Comparison of ENCODE assay signal across 25 cellular contexts in the genomic region with DNA sequence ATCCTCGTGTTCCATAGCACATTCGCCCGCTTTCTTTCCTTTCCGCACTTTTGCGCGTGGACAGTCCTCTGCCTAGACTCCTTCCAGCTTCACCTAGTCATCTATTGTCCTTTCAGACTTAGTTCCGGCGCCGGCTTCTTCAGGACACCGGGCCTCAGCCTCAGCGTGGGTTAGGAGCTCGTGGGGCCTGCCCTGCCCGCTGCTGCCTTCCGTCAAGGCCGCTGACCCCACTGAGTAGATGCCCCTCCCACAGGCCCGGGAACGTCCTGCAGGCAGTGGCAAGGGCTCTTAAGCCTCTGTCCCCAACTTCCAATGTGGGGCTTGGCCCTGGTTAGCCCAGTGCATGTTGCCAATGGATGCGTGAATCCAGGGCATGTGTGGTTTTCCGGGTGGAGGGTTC. TPM values are rescaled to one million over a fixed set of nuclear protein-coding genes. Genes with fewer than 3 reads are reported as not detected.
A peak's percentile ranks its signal among the peaks of the same experiment; 100 is the strongest.
DNase-seq lines count a peak whose midpoint lies in the region; ATAC-seq and TF ChIP-seq lines count a peak whose summit lies in the region.
"Had no signal": no experiment of that assay in that cellular context is flagged by ENCODE, and none has a peak within 500 bp of the region (broad histone marks: within the 10 kb centered on the region; RNA-seq: fewer than 3 reads in every experiment).

No MANE protein-coding gene starts in this region.

- H3K4me3 ChIP-seq in adipocyte (ENCODE audit: low read length) (peak overlapping the region; percentile 66), iPS-18a (ENCODE audit: low read length) (peak overlapping the region; percentile 35), trophoblast cell (ENCODE audit: low read depth, low read length) (no peak overlapping the region), uterus (no peak overlapping the region), left lung (no peak overlapping the region)
- H3K4me3 ChIP-seq: BLaER1, PC-9 had no signal

- no peak overlapping the region for H3K23ac ChIP-seq in trophoblast cell (ENCODE audit: low read length)

- H3K4me2 ChIP-seq in trophoblast cell (ENCODE audit: low read length) = peak overlapping the region; percentile 44
- H3K4me2 ChIP-seq: BLaER1, PC-9 had no signal

- intact Hi-C loops in uterus (cut with DNase I; ENCODE audit: low total_unique reads) (no loop called here), left lung (cut with DNase I) (no loop called here)
- intact Hi-C loops in CD4-positive, alpha-beta T cell (cut with DNase I, micrococcal nuclease) = loop anchor here in 1 of 2 experiments (5.0 kb wide), 1 partner anchor 193 kb away; no protein-coding TSS in a partner anchor

- no peak overlapping the region for H2AFZ ChIP-seq in trophoblast cell (ENCODE audit: insufficient read depth, low read length, poor library complexity)
- H2AFZ ChIP-seq: PC-9 had no signal

- no peak overlapping the region for H4K8ac ChIP-seq in trophoblast cell (ENCODE audit: low read depth, low read length)

- POLR2A ChIA-PET in GM10248 (lab: Yijun Ruan, JAX) = no interaction called here
- POLR2A ChIA-PET in CD4-positive, alpha-beta T cell (lab: Charles Lee) = no interaction called here

- H3K4me1 ChIP-seq in adipocyte (ENCODE audit: control insufficient read depth, insufficient read depth, low read length) (no peaks in the 10 kb centered on the region), iPS-18a (ENCODE audit: control insufficient read depth, low read depth, low read length) (peaks cover 6% of the 10 kb centered on the region), trophoblast cell (ENCODE audit: control insufficient read depth in 1 of 2, insufficient read depth in 2 of 2, low read length in 2 of 2) (peaks cover 0 to 4% of the 10 kb centered on the region in 2 experiments), uterus (peaks cover 0 to 3% of the 10 kb centered on the region in 2 donors), left lung (no peaks in the 10 kb centered on the region)
- H3K4me1 ChIP-seq: Caco-2 had no signal

- no peaks in the 10 kb centered on the region for H3K36me3 ChIP-seq in adipocyte (ENCODE audit: control insufficient read depth, insufficient read depth, low read length, severe bottlenecking)
- no peaks in the 10 kb centered on the region for H3K36me3 ChIP-seq in iPS-18a (ENCODE audit: control insufficient read depth, low read depth, low read length)
- no peaks in the 10 kb centered on the region for H3K36me3 ChIP-seq in trophoblast cell (ENCODE audit: control insufficient read depth in 1 of 2, insufficient read depth in 2 of 2, low read length in 2 of 2)
- no peaks in the 10 kb centered on the region for H3K36me3 ChIP-seq in uterus
- H3K36me3 ChIP-seq in left lung = no peaks in the 10 kb centered on the region
- H3K36me3 ChIP-seq: BLaER1, esophagus squamous epithelium, tibial nerve had no signal

- no peak overlapping the region for H4K12ac ChIP-seq in trophoblast cell (ENCODE audit: low read depth, low read length)

- H3K27ac Mint-ChIP-seq in CD4-positive, alpha-beta T cell = no peak overlapping the region
- H3K27ac Mint-ChIP-seq: activated naive CD4-positive, alpha-beta T cell treated with anti-CD3 and anti-CD28 coated beads, Interleukin-2, amount 50 U/mL, for 24 hours; activated T-cell treated with anti-CD3 and anti-CD28 coated beads, Interleukin-2, amount 50 U/mL, for 72 hours had no signal

- no peak for TF ChIP-seq CTCF in GM10248 (IDR thresholded peaks at IDR 0.05; ENCODE audit: control extremely low read depth, extremely low read depth, low read depth, missing control alignments)
- no peak for TF ChIP-seq CTCF in uterus (IDR thresholded peaks at IDR 0.05)
- TF ChIP-seq CTCF in left lung (IDR thresholded peaks at IDR 0.05) = no peak
- no peak for TF ChIP-seq CTCF in CD4-positive, alpha-beta T cell (IDR thresholded peaks at IDR 0.05)

- no peak overlapping the region for H2BK5ac ChIP-seq in trophoblast cell (ENCODE audit: low read depth, low read length, poor library complexity)

- no peak for ATAC-seq in left lung
- no peak for ATAC-seq in CD4-positive, alpha-beta T cell (ENCODE audit: poor library complexity)
- ATAC-seq: activated T-cell treated with anti-CD3 and anti-CD28 coated beads, Interleukin-2, amount 50 U/mL, for 72 hours had no signal

- H3K27ac ChIP-seq in iPS-18a (ENCODE audit: low read length) (no peak overlapping the region), trophoblast cell (ENCODE audit: low read depth, low read length) (no peak overlapping the region), uterus (no peak overlapping the region), left lung (no peak overlapping the region)
- H3K27ac ChIP-seq in CD4-positive, alpha-beta T cell (ENCODE audit: low read depth, low read length) = no peak overlapping the region
- H3K27ac ChIP-seq: BLaER1, esophagus squamous epithelium, HL-60, PC-9, tibial nerve had no signal

- H3K4me1 Mint-ChIP-seq in CD4-positive, alpha-beta T cell (ENCODE audit: low read depth) = no peaks in the 10 kb centered on the region
- H3K4me1 Mint-ChIP-seq: activated naive CD4-positive, alpha-beta T cell treated with anti-CD3 and anti-CD28 coated beads, Interleukin-2, amount 50 U/mL, for 24 hours had no signal

- H3K4ac ChIP-seq in trophoblast cell (ENCODE audit: low read depth, low read length) = no peak overlapping the region

- H3K9me3 ChIP-seq in adipocyte (ENCODE audit: control insufficient read depth, low read length) = no peaks in the 10 kb centered on the region
- no peaks in the 10 kb centered on the region for H3K9me3 ChIP-seq in iPS-18a (ENCODE audit: control insufficient read depth, low read depth, low read length)
- no peaks in the 10 kb centered on the region for H3K9me3 ChIP-seq in trophoblast cell (ENCODE audit: insufficient read depth, low read depth, low read length)
- no peaks in the 10 kb centered on the region for H3K9me3 ChIP-seq in uterus
- no peaks in the 10 kb centered on the region for H3K9me3 ChIP-seq in left lung
- H3K9me3 ChIP-seq in CD4-positive, alpha-beta T cell (ENCODE audit: control insufficient read depth, low read length) = no peaks in the 10 kb centered on the region
- H3K9me3 ChIP-seq: BLaER1, Caco-2, esophagus squamous epithelium, tibial nerve had no signal

- CTCF ChIA-PET in GM10248 (lab: Yijun Ruan, JAX) = no interaction called here
- CTCF ChIA-PET in CD4-positive, alpha-beta T cell (lab: Charles Lee) = no interaction called here

- H3K4me3 Mint-ChIP-seq in CD4-positive, alpha-beta T cell = no peak overlapping the region
- H3K4me3 Mint-ChIP-seq: activated naive CD4-positive, alpha-beta T cell treated with anti-CD3 and anti-CD28 coated beads, Interleukin-2, amount 50 U/mL, for 24 hours; activated T-cell treated with anti-CD3 and anti-CD28 coated beads, Interleukin-2, amount 50 U/mL, for 72 hours had no signal

- H3K9ac ChIP-seq in adipocyte (ENCODE audit: low read length) = no peak overlapping the region
- H3K9ac ChIP-seq in iPS-18a (ENCODE audit: low read length) = no peak overlapping the region
- no peak overlapping the region for H3K9ac ChIP-seq in trophoblast cell (ENCODE audit: low read length)
- H3K9ac ChIP-seq: BLaER1 had no signal

- no peak overlapping the region for H2BK12ac ChIP-seq in trophoblast cell (ENCODE audit: low read length)

- H3K27me3 Mint-ChIP-seq in CD4-positive, alpha-beta T cell = no peaks in the 10 kb centered on the region
- H3K27me3 Mint-ChIP-seq: activated naive CD4-positive, alpha-beta T cell treated with anti-CD3 and anti-CD28 coated beads, Interleukin-2, amount 50 U/mL, for 24 hours had no signal

- no peak overlapping the region for H3K18ac ChIP-seq in trophoblast cell (ENCODE audit: low read length)

- no peak overlapping the region for H4K91ac ChIP-seq in trophoblast cell (ENCODE audit: low read depth, low read length)

- H3K79me1 ChIP-seq in trophoblast cell (ENCODE audit: low read length) = no peaks in the 10 kb centered on the region

- no peaks in the 10 kb centered on the region for H3K36me3 Mint-ChIP-seq in CD4-positive, alpha-beta T cell (ENCODE audit: low read depth)
- H3K36me3 Mint-ChIP-seq: activated naive CD4-positive, alpha-beta T cell treated with anti-CD3 and anti-CD28 coated beads, Interleukin-2, amount 50 U/mL, for 24 hours had no signal

- H3K9me3 Mint-ChIP-seq in CD4-positive, alpha-beta T cell = no peaks in the 10 kb centered on the region
- H3K9me3 Mint-ChIP-seq: activated naive CD4-positive, alpha-beta T cell treated with anti-CD3 and anti-CD28 coated beads, Interleukin-2, amount 50 U/mL, for 24 hours; activated T-cell treated with anti-CD3 and anti-CD28 coated beads, Interleukin-2, amount 50 U/mL, for 72 hours had no signal

- H3K27me3 ChIP-seq in adipocyte (replicated peaks; ENCODE audit: control insufficient read depth, insufficient read depth, low read length) (peaks cover 1% of the 10 kb centered on the region), iPS-18a (ENCODE audit: control insufficient read depth, insufficient read depth, low read length) (peaks cover 6% of the 10 kb centered on the region), trophoblast cell (ENCODE audit: insufficient read depth, low read length) (no peaks in the 10 kb centered on the region), uterus (no peaks in the 10 kb centered on the region), left lung (peaks cover 0 to 12% of the 10 kb centered on the region in 2 donors)
- H3K27me3 ChIP-seq in CD4-positive, alpha-beta T cell (ENCODE audit: control insufficient read depth, insufficient read depth, low read length) = no peaks in the 10 kb centered on the region
- H3K27me3 ChIP-seq: BLaER1, esophagus squamous epithelium, tibial nerve had no signal

- no peak overlapping the region for H3K14ac ChIP-seq in trophoblast cell (ENCODE audit: low read length)

- no peak overlapping the region for H2BK120ac ChIP-seq in trophoblast cell (ENCODE audit: insufficient read depth, low read length, poor library complexity)

- TF ChIP-seq POLR2A in uterus (IDR thresholded peaks at IDR 0.05) = no peak

- WGBS in trophoblast cell (ENCODE audit: extremely low coverage, insufficient coverage, insufficient read length) = no CpG with 5 or more reads among the region's 19 CpGs

- DNase-seq in GM10248 (ENCODE audit: extremely low spot score) (peak; percentile 4), adipocyte (ENCODE audit: low read depth) (no peak), trophoblast cell (no peak), uterus (no peak), left lung (no peak), GM19238 (ENCODE audit: insufficient read length, low spot score) (no peak)
- DNase-seq in CD4-positive, alpha-beta T cell = no peak
- DNase-seq: activated T-cell treated with anti-CD3 and anti-CD28 coated beads, Interleukin-2, amount 50 U/mL, for 72 hours; Caco-2; DMS79 treated with DMSO at 0.1 percent for 48 hours; esophagus squamous epithelium; NCI-H187 treated with DMSO at 0.1 percent for 48 hours; stimulated activated CD4-positive, alpha-beta T cell treated with anti-CD3 and anti-CD28 coated beads, Interleukin-4, amount 100 ng/mL, for 24 hours; stimulated activated naive CD4-positive, alpha-beta T cell treated with Interleukin-2 at 50 U/mL for 16 hours; T-helper 1 cell had no signal

- H2AK5ac ChIP-seq in trophoblast cell (ENCODE audit: low read length) = no peak overlapping the region

- no peaks in the 10 kb centered on the region for H3K79me2 ChIP-seq in trophoblast cell (ENCODE audit: control insufficient read depth, insufficient read depth, low read length, poor library complexity)

RNA-seq across cellular contexts. Expression of gene DMRTB1, which starts 11.4 kb away (rescaled TPM):
- polyA plus RNA-seq in trophoblast cell (2013) = not detected in 2 replicates
- total RNA-seq in uterus = not detected
- total RNA-seq in left lung = not detected
- not detected for total RNA-seq in CD4-positive, alpha-beta T cell
- total RNA-seq: A673; activated T-cell treated with anti-CD3 and anti-CD28 coated beads, Interleukin-2, amount 50 U/mL, for 72 hours; Caco-2; esophagus squamous epithelium; glomerular endothelial cell; HepG2; mononuclear cell; PC-9; tibial nerve had no signal
- polyA plus RNA-seq: HepG2 had no signal

Comparison
In these comparisons a context has a peak if more than half of its experiments do, and no peak if none do; other contexts are left out.
1. H3K4me3 ChIP-seq: peak in adipocyte (single experiment) and iPS-18a (single experiment); none in trophoblast cell (single experiment), uterus (0 of 2) and left lung (0 of 2).